Comparison of ENCODE assay signal across 9 cellular contexts in genomic region chr17:35046245-35046644, GRCh38. TPM values are rescaled to one million over a fixed set of nuclear protein-coding genes. Genes with fewer than 3 reads are reported as not detected.
DNase-seq lines count a peak whose midpoint lies in the region; ATAC-seq and TF ChIP-seq lines count a peak whose summit lies in the region.
"Had no signal": no experiment of that assay in that cellular context is flagged by ENCODE, and none has a peak within 500 bp of the region (broad histone marks: within the 10 kb centered on the region; RNA-seq: fewer than 3 reads in every experiment).

No MANE protein-coding gene starts in this region.

- TF ChIP-seq CTCF in Calu3 (IDR thresholded peaks at IDR 0.05; ENCODE audit: unreplicated experiment) (no peak), nephron (IDR thresholded peaks at IDR 0.05; ENCODE audit: unreplicated experiment in 3 of 3) (no peak), GM13976 (IDR thresholded peaks at IDR 0.05; ENCODE audit: borderline replicate concordance, control extremely low read depth, extremely low read depth, insufficient read depth, missing control alignments) (no peak)

- H3K9ac ChIP-seq in Karpas-422 (ENCODE audit: low read length) = no peak overlapping the region; the same call in 1 of the 2 replicates

- H3K27ac Mint-ChIP-seq in Calu3 (ENCODE audit: unreplicated experiment) = peak overlapping the region; percentile 92
- peak overlapping the region; percentile 96 for H3K27ac Mint-ChIP-seq in central memory CD8-positive, alpha-beta T cell (ENCODE audit: low read depth)
- H3K27ac Mint-ChIP-seq in nephron = peak overlapping the region in 2 of 3 experiments; percentile 32 to 73

- H3K4me3 Mint-ChIP-seq in Calu3 (ENCODE audit: low read depth, unreplicated experiment) (peak overlapping the region; percentile 61), nephron (no peak overlapping the region)
- peak overlapping the region; percentile 74 for H3K4me3 Mint-ChIP-seq in central memory CD8-positive, alpha-beta T cell

- H3K4me1 Mint-ChIP-seq in Calu3 (ENCODE audit: low read depth, unreplicated experiment) (peaks cover 44% of the 10 kb centered on the region), nephron (peaks cover 20% of the 10 kb centered on the region)
- H3K4me1 Mint-ChIP-seq in central memory CD8-positive, alpha-beta T cell = peaks cover 60% of the 10 kb centered on the region

- in situ Hi-C loops in GM13976 (cut with MboI; ENCODE audit: low sequenced_read_pairs, unreplicated experiment) = no loop called here

- peak overlapping the region; percentile 35; the same call in 1 of the 2 replicates for H3K27ac ChIP-seq in Karpas-422 (ENCODE audit: low read length)
- H3K27ac ChIP-seq: psoas muscle had no signal

- DNase-seq in Calu3 = no peak
- DNase-seq in Karpas-422 = no peak
- DNase-seq in central memory CD8-positive, alpha-beta T cell (ENCODE audit: low spot score in 2 of 2) = no peak
- DNase-seq in GM13976 (ENCODE audit: low spot score) = no peak
- DNase-seq in glomerular visceral epithelial cell (ENCODE audit: extremely low spot score) = no peak
- no peak for DNase-seq in NCI-H2196 (lab: John Stamatoyannopoulos, UW; ENCODE audit: unreplicated experiment)
- DNase-seq in pons (ENCODE audit: low spot score) = no peak
- DNase-seq: psoas muscle had no signal

- H3K9me3 ChIP-seq in Karpas-422 (ENCODE audit: low read length) = no peaks in the 10 kb centered on the region
- H3K9me3 ChIP-seq: psoas muscle had no signal

- no peak overlapping the region for H3K4me3 ChIP-seq in Karpas-422 (ENCODE audit: low read length)
- H3K4me3 ChIP-seq: psoas muscle had no signal

- H3K36me3 ChIP-seq in Karpas-422 (ENCODE audit: insufficient read depth, low read length) = 0 out of 2 replicates have a peak, but pooled peaks cover 2% of the 10 kb centered on the region

- no peak overlapping the region for H2AFZ ChIP-seq in Karpas-422 (ENCODE audit: low read length)

- CTCF ChIA-PET in Calu3 (lab: Charles Lee) = interaction anchor here (1.3 kb wide), 1 partner anchor 17 kb away, joined by 4 read pairs; the partner anchor contains the start of gene RFFL

- H3K4me2 ChIP-seq in Karpas-422 (ENCODE audit: low read depth, low read length, poor library complexity, severe bottlenecking) = peak overlapping the region; percentile 24

- H3K9me2 ChIP-seq in Karpas-422 (replicated peaks; ENCODE audit: insufficient read depth, low read length) = no peaks in the 10 kb centered on the region

- H3K9me3 Mint-ChIP-seq in Calu3 (ENCODE audit: low read depth, unreplicated experiment) (no peaks in the 10 kb centered on the region), nephron (no peaks in the 10 kb centered on the region)
- H3K9me3 Mint-ChIP-seq in central memory CD8-positive, alpha-beta T cell = no peaks in the 10 kb centered on the region

- no peaks in the 10 kb centered on the region for H3K27me3 ChIP-seq in Karpas-422 (ENCODE audit: low read length)

- BruUV-seq in Calu3 (replicated peaks; lab: Mats Ljungman, UMichigan) = no TSS peak

- 0 out of 2 replicates have a peak, but pooled peaks cover 5% of the 10 kb centered on the region for H4K20me1 ChIP-seq in Karpas-422 (ENCODE audit: insufficient read depth, low read depth, low read length)

- ATAC-seq in central memory CD8-positive, alpha-beta T cell (replicated peaks; ENCODE audit: extremely low read depth, poor library complexity, severe bottlenecking) = no peak
- ATAC-seq: psoas muscle had no signal

- H3K36me3 Mint-ChIP-seq in Calu3 (ENCODE audit: insufficient read depth, unreplicated experiment) (peaks cover 18% of the 10 kb centered on the region), nephron (ENCODE audit: low read depth) (no peaks in the 10 kb centered on the region)
- peaks cover 12% of the 10 kb centered on the region for H3K36me3 Mint-ChIP-seq in central memory CD8-positive, alpha-beta T cell (ENCODE audit: insufficient read depth)

- peaks cover 43% of the 10 kb centered on the region for H3K4me1 ChIP-seq in Karpas-422 (ENCODE audit: low read length)

- intact Hi-C loops in Calu3 (cut with micrococcal nuclease; ENCODE audit: unreplicated experiment) = loop anchor here (2.0 kb wide), 1 partner anchor 41 kb away; no protein-coding TSS in a partner anchor

- no peaks in the 10 kb centered on the region for H3K27me3 Mint-ChIP-seq in Calu3 (ENCODE audit: unreplicated experiment)
- no peaks in the 10 kb centered on the region for H3K27me3 Mint-ChIP-seq in central memory CD8-positive, alpha-beta T cell
- peaks cover 4% of the 10 kb centered on the region for H3K27me3 Mint-ChIP-seq in nephron (ENCODE audit: low read depth)

- H3K79me2 ChIP-seq in Karpas-422 (ENCODE audit: low read length) = peaks cover 13% of the 10 kb centered on the region; the same call in 1 of the 2 replicates

RNA-seq across cellular contexts. Expression of gene RFFL, which starts 17.3 kb away (rescaled TPM):
- 29.2 and 35.8 TPM in 2 replicates for total RNA-seq in Calu3 (2022)
- 14.6 and 16.3 TPM in 2 replicates for total RNA-seq in Karpas-422 (2014; rRNA removed; shearing (Covaris generic); ENCODE audit: low replicate concordance)

Comparison
In these comparisons a context has a peak if more than half of its experiments do, and no peak if none do; other contexts are left out.
1. H3K4me3 Mint-ChIP-seq: peak in Calu3 (single experiment) and central memory CD8-positive, alpha-beta T cell (single experiment); none in nephron (0 of 3).
2. Peak in every context shown above with its lines, with median percentiles within 50 percentile points of each other: H3K27ac Mint-ChIP-seq.